In the genomic region with DNA sequence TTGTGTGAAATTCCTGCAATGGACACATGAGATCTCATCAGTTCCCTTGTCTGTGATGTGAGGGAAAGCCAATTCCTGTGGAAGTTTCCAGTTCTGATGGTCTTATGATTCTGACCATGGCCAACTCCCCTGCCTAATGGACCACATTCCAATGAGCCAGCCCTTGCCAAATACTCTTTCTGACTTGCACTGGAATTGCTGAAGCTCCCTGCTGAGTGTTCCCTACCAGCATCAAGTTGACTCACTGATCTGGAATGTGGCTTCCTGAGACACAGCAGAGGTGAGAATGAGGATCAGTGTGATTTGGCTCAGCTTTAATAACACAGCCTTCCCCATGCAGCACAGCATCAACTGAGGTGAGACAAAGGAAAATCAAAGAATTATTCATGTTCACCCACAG, we compare ENCODE assay signal across 12 cellular contexts.
DNase-seq lines count a peak whose midpoint lies in the region; ATAC-seq and TF ChIP-seq lines count a peak whose summit lies in the region.
"Had no signal": no experiment of that assay in that cellular context is flagged by ENCODE, and none has a peak within 500 bp of the region (broad histone marks: within the 10 kb centered on the region; RNA-seq: fewer than 3 reads in every experiment).

No MANE protein-coding gene starts in this region.

- H3K4me3 Mint-ChIP-seq in activated CD8-positive, alpha-beta T cell treated with anti-CD3 and anti-CD28 coated beads, Interleukin-2, amount 10 ng/mL, durations not matched to agents 7 days and 5 days: no peak overlapping the region
- H3K4me3 Mint-ChIP-seq: activated T-cell treated with anti-CD3 and anti-CD28 coated beads, Interleukin-2, amount 50 U/mL, for 4 hours had no signal

- ATAC-seq in activated CD8-positive, alpha-beta T cell treated with anti-CD3 and anti-CD28 coated beads, Interleukin-2, amount 10 ng/mL, durations not matched to agents 7 days and 5 days: no peak
- ATAC-seq: activated T-cell treated with anti-CD3 and anti-CD28 coated beads, Interleukin-2, amount 50 U/mL, for 4 hours; upper lobe of right lung had no signal

- peaks cover 11% of the 10 kb centered on the region for H3K9me3 Mint-ChIP-seq in activated CD8-positive, alpha-beta T cell treated with anti-CD3 and anti-CD28 coated beads, Interleukin-2, amount 10 ng/mL, durations not matched to agents 7 days and 5 days (ENCODE audit: insufficient read depth)

- no peaks in the 10 kb centered on the region for H3K4me1 Mint-ChIP-seq in activated CD8-positive, alpha-beta T cell treated with anti-CD3 and anti-CD28 coated beads, Interleukin-2, amount 10 ng/mL, durations not matched to agents 7 days and 5 days (ENCODE audit: low read depth)

- DNase-seq in NCI-H2196 (lab: John Stamatoyannopoulos, UW; ENCODE audit: unreplicated experiment): peak; percentile 46
- no peak for DNase-seq in NCI-H2196 treated with DMSO at 0.1 percent for 48 hours (lab: John Stamatoyannopoulos, UW; ENCODE audit: unreplicated experiment)
- DNase-seq in SW480 (ENCODE audit: low spot score): peak; percentile 70
- peak; percentile 65 for DNase-seq in fibroblast of villous mesenchyme (ENCODE audit: low read depth)
- peak; percentile 74 for DNase-seq in skeletal muscle cell (ENCODE audit: low read depth)
- no peak for DNase-seq in activated T-cell treated with anti-CD3 and anti-CD28 coated beads for 4 hours
- no peak for DNase-seq in ecto neural progenitor cell (ENCODE audit: low spot score)
- DNase-seq in activated CD8-positive, alpha-beta T cell treated with anti-CD3 and anti-CD28 coated beads, Interleukin-2, amount 10 ng/mL, durations not matched to agents 7 days and 5 days: no peak
- DNase-seq: 8988T; activated T-cell treated with anti-CD3 and anti-CD28 coated beads, Interleukin-2, amount 50 U/mL, for 4 hours; upper lobe of right lung had no signal

- H3K27me3 Mint-ChIP-seq in activated CD8-positive, alpha-beta T cell treated with anti-CD3 and anti-CD28 coated beads, Interleukin-2, amount 10 ng/mL, durations not matched to agents 7 days and 5 days (ENCODE audit: low read depth): no peaks in the 10 kb centered on the region

- H3K4me3 ChIP-seq in fibroblast of villous mesenchyme (ENCODE audit: low read depth, low read length): no peak overlapping the region
- no peak overlapping the region for H3K4me3 ChIP-seq in skeletal muscle cell (ENCODE audit: low read depth, low read length)
- H3K4me3 ChIP-seq: GM12878, upper lobe of right lung had no signal

- no peak for TF ChIP-seq CTCF in fibroblast of villous mesenchyme (IDR thresholded peaks at IDR 0.05; ENCODE audit: insufficient read depth, low read depth, low read length)

- CTCF ChIA-PET in activated CD8-positive, alpha-beta T cell treated with anti-CD3 and anti-CD28 coated beads, Interleukin-2, amount 10 ng/mL, durations not matched to agents 7 days and 5 days (lab: Charles Lee): interaction anchor here (0.9 to 2.2 kb wide), 6 partner anchors 9 to 358 kb away, joined by 3 to 7 read pairs (median 4); no protein-coding TSS in a partner anchor

- peaks cover 12% of the 10 kb centered on the region for H3K36me3 Mint-ChIP-seq in activated CD8-positive, alpha-beta T cell treated with anti-CD3 and anti-CD28 coated beads, Interleukin-2, amount 10 ng/mL, durations not matched to agents 7 days and 5 days (ENCODE audit: low read depth)

- H3K27ac Mint-ChIP-seq in activated CD8-positive, alpha-beta T cell treated with anti-CD3 and anti-CD28 coated beads, Interleukin-2, amount 10 ng/mL, durations not matched to agents 7 days and 5 days: no peak overlapping the region

- POLR2A ChIA-PET in activated CD8-positive, alpha-beta T cell treated with anti-CD3 and anti-CD28 coated beads, Interleukin-2, amount 10 ng/mL, durations not matched to agents 7 days and 5 days (lab: Charles Lee): no interaction called here

Comparison
In these comparisons a context has a peak if more than half of its experiments do, and no peak if none do; other contexts are left out.
1. DNase-seq: peak in NCI-H2196 (single experiment), SW480 (single experiment), fibroblast of villous mesenchyme (single experiment) and skeletal muscle cell (single experiment); none in NCI-H2196 treated with DMSO at 0.1 percent for 48 hours (single experiment), activated T-cell treated with anti-CD3 and anti-CD28 coated beads for 4 hours (single experiment), ecto neural progenitor cell (single experiment) and activated CD8-positive, alpha-beta T cell treated with anti-CD3 and anti-CD28 coated beads, Interleukin-2, amount 10 ng/mL, durations not matched to agents 7 days and 5 days (single experiment).